ENCODE assay signal across 7 cellular contexts in genomic region chr15:76904461-76905012, GRCh38. TPM values are rescaled to one million over a fixed set of nuclear protein-coding genes. Genes with fewer than 3 reads are reported as not detected.
DNase-seq lines count a peak whose midpoint lies in the region; TF ChIP-seq lines count a peak whose summit lies in the region.

No MANE protein-coding gene starts in this region.

- DNase-seq in GM12865 (ENCODE audit: low read depth) (peak; percentile 32), HFFc6 (no peak), NCI-H82 treated with DMSO at 0.1 percent for 48 hours (lab: John Stamatoyannopoulos, UW; ENCODE audit: unreplicated experiment) (peak; percentile 22), hepatic stellate cell (ENCODE audit: low spot score) (peak; percentile 24), putamen (ENCODE audit: low spot score) (peak; percentile 37), mucosa of gallbladder (ENCODE audit: low spot score) (no peak)

- H3K27ac ChIP-seq in angular gyrus (ENCODE audit: low read depth, low read length) = peak overlapping the region; percentile 95

- no peaks in the 10 kb centered on the region for H3K36me3 Mint-ChIP-seq in HFFc6 (ENCODE audit: low read depth)

- TF ChIP-seq CTCF in GM12865 (IDR thresholded peaks at IDR 0.05; ENCODE audit: insufficient read depth, low read depth, low read length, missing control alignments) (no peak), HFFc6 (IDR thresholded peaks at IDR 0.05) (no peak)

- no peaks in the 10 kb centered on the region; the same call in 1 of the 2 replicates for H3K27me3 Mint-ChIP-seq in HFFc6 (ENCODE audit: insufficient read depth)

- H3K4me1 Mint-ChIP-seq in HFFc6 (ENCODE audit: low read depth) = peaks cover 31% of the 10 kb centered on the region

- H3K4me3 Mint-ChIP-seq in HFFc6 = peak overlapping the region; percentile 92

- H3K4me3 ChIP-seq in GM12865 (ENCODE audit: low read depth, low read length) = peak overlapping the region; percentile 70

- peak overlapping the region; percentile 78 for H3K27ac Mint-ChIP-seq in HFFc6

- no peaks in the 10 kb centered on the region for H3K9me3 Mint-ChIP-seq in HFFc6

RNA-seq across cellular contexts. Expression of gene SCAPER, which starts 0.6 kb away (rescaled TPM):
- 10 to 100 TPM in 1 of 6 experiments, 1 to 10 TPM in 5; 6.9 to 10.1 (median 8.1) TPM for total RNA-seq in HFFc6 (2021; fragmentation: NEBNext Ultra II Directional; extraction: Animal tissue kit (Norgen Biotek cat#: 25700))
- total RNA-seq in mucosa of gallbladder = 20.7 TPM

RNA-seq across cellular contexts. Expression of gene RCN2, which starts 27.0 kb away (rescaled TPM):
- total RNA-seq in HFFc6 (2021; fragmentation: NEBNext Ultra II Directional; extraction: Animal tissue kit (Norgen Biotek cat#: 25700)) = 10 to 100 TPM; 88.0 to 98.1 (median 94.5) TPM
- total RNA-seq in mucosa of gallbladder = 34.3 TPM

Comparison
In these comparisons a context has a peak if more than half of its experiments do, and no peak if none do; other contexts are left out.
1. DNase-seq: peak in GM12865 (single experiment), NCI-H82 treated with DMSO at 0.1 percent for 48 hours (single experiment), hepatic stellate cell (single experiment) and putamen (single experiment); none in HFFc6 (single experiment) and mucosa of gallbladder (single experiment).